In the genomic region with DNA sequence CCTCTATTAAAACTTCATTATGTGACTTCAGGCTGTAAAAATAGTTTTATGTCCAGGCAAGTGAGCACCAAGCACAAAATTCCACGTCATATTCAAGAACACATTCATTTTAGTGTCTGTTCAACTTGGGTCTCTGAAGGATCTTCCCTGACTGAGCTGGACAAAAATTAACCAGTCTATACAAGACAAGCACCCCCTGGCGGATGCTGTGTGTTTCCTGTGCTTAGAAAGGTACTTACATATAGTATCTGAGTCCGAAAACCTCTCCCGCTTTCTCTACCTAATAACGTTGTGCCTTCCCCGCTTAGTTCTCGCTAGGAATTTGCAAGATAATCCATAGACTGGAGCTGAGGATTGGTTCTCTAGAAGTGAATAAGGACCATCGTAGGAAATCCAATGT, we compare ENCODE assay signal across 8 cellular contexts.
A peak's percentile ranks its signal among the peaks of the same experiment; 100 is the strongest.
DNase-seq lines count a peak whose midpoint lies in the region; ATAC-seq, FAIRE-seq and TF ChIP-seq lines count a peak whose summit lies in the region.

No MANE protein-coding gene starts in this region.

- TF ChIP-seq CTCF in fibroblast of pulmonary artery (IDR thresholded peaks at IDR 0.05; ENCODE audit: low read length, missing control alignments) (no peak), upper lobe of right lung (IDR thresholded peaks at IDR 0.05) (peak; percentile 15)

- H3K27ac ChIP-seq in upper lobe of right lung (no peak overlapping the region), aorta (ENCODE audit: low read depth in 1 of 2, low read length in 2 of 2) (no peak overlapping the region)

- H3K36me3 ChIP-seq in upper lobe of right lung (no peaks in the 10 kb centered on the region), aorta (ENCODE audit: control insufficient read depth in 1 of 2, insufficient read depth in 2 of 2, low read length in 1 of 2) (no peaks in the 10 kb centered on the region)

- intact Hi-C loops in upper lobe of right lung (cut with DNase I): no loop called here
- intact Hi-C loops in aorta (cut with DNase I): no loop called here

- WGBS in aorta, 2 donors: 57 to 60% methylated on average over 8 of the region's 8 CpGs

- peak; percentile 63 for ATAC-seq in GM21825 (IDR thresholded peaks at IDR 0.05; ENCODE audit: unreplicated experiment)
- peak; percentile 47 for ATAC-seq in upper lobe of right lung
- no peak for ATAC-seq in aorta (ENCODE audit: low FRiP score)

- H3K4me1 ChIP-seq in upper lobe of right lung (no peaks in the 10 kb centered on the region), aorta (ENCODE audit: control insufficient read depth in 1 of 2, insufficient read depth in 2 of 2, low read length in 2 of 2) (no peaks in the 10 kb centered on the region)

- TF ChIP-seq POLR2A in H54 (IDR thresholded peaks at IDR 0.05; ENCODE audit: low read depth, low read length): no peak

- H3K9me3 ChIP-seq in upper lobe of right lung (no peaks in the 10 kb centered on the region), aorta (ENCODE audit: control insufficient read depth, low read length) (no peaks in the 10 kb centered on the region)

- DNase-seq in COLO668 (lab: John Stamatoyannopoulos, UW; ENCODE audit: unreplicated experiment) (peak; percentile 55), NCI-H69 (lab: John Stamatoyannopoulos, UW) (peak; percentile 5), fibroblast of pulmonary artery (ENCODE audit: low read depth) (peak; percentile 1), upper lobe of right lung (no peak), H54 (ENCODE audit: insufficient read length, low spot score) (no peak), NCI-H524 treated with DMSO at 0.1 percent for 48 hours (lab: John Stamatoyannopoulos, UW) (no peak), aorta (no peak)

- H3K27me3 ChIP-seq in upper lobe of right lung: no peaks in the 10 kb centered on the region
- no peaks in the 10 kb centered on the region for H3K27me3 ChIP-seq in aorta (ENCODE audit: control insufficient read depth in 1 of 2, insufficient read depth in 2 of 2, low read length in 1 of 2)

- no peak for FAIRE-seq in H54 (lab: Jason Lieb, UNC)

- H3K4me3 ChIP-seq in fibroblast of pulmonary artery (replicated peaks; ENCODE audit: low read depth, low read length) (no peak overlapping the region), upper lobe of right lung (no peak overlapping the region), aorta (ENCODE audit: low read length in 2 of 2) (no peak overlapping the region)

Comparison
In these comparisons a context has a peak if more than half of its experiments do, and no peak if none do; other contexts are left out.
1. DNase-seq: peak in COLO668 (single experiment), NCI-H69 (single experiment) and fibroblast of pulmonary artery (single experiment); none in upper lobe of right lung (single experiment), H54 (single experiment), NCI-H524 treated with DMSO at 0.1 percent for 48 hours (single experiment) and aorta (0 of 2).